ENCODE assay signal across 3 cellular contexts in genomic region chr16:62929593-62929992, GRCh38.
"Had no signal": no experiment of that assay in that cellular context is flagged by ENCODE, and none has a peak within 500 bp of the region (broad histone marks: within the 10 kb centered on the region; RNA-seq: fewer than 3 reads in every experiment).

No MANE protein-coding gene starts in this region.

- H3K4me3 ChIP-seq: K562 had no signal

- H3K27ac ChIP-seq: HL-60 had no signal

- DNase-seq: IMR-90 had no signal
